19 cellular contexts compared by ENCODE assay signal in genomic region chr7:134359787-134360432, GRCh38.
"Had no signal": no experiment of that assay in that cellular context is flagged by ENCODE, and none has a peak within 500 bp of the region (broad histone marks: within the 10 kb centered on the region; RNA-seq: fewer than 3 reads in every experiment).

No MANE protein-coding gene starts in this region.

- H2AFZ ChIP-seq: hepatocyte had no signal

- DNase-seq: colonic mucosa; dermis blood vessel endothelial cell; foreskin melanocyte; head of caudate nucleus; kidney; left cardiac atrium; mammary epithelial cell; mucosa of descending colon; naive thymus-derived CD8-positive, alpha-beta T cell; stimulated activated CD4-positive, alpha-beta T cell treated with anti-CD3 and anti-CD28 coated beads, Interleukin-4, amount 100 ng/mL, for 1 hour; stimulated activated CD8-positive, alpha-beta memory T cell treated with anti-CD3 and anti-CD28 coated beads, Interleukin-4, amount 100 ng/mL, for 48 hours; stimulated activated naive CD8-positive, alpha-beta T cell treated with anti-CD3 and anti-CD28 coated beads, Interleukin-15, Interleukin-2, amounts not matched to agents 100 U/mL and 50 U/mL, for 24 hours; thyroid gland had no signal

- H3K9me3 ChIP-seq: colonic mucosa, mucosa of descending colon, right atrium auricular region, suprapubic skin, thyroid gland had no signal

- H3K4me1 ChIP-seq: colonic mucosa, right atrium auricular region, suprapubic skin, thyroid gland had no signal

- ATAC-seq: left cardiac atrium; mucosa of descending colon; naive thymus-derived CD8-positive, alpha-beta T cell; stimulated activated effector memory CD8-positive, alpha-beta T cell treated with anti-CD3 and anti-CD28 coated beads, Interleukin-12 subunit alpha, Interleukin-12 subunit beta, amount 100 ng/mL, for 72 hours; stimulated activated naive CD8-positive, alpha-beta T cell treated with anti-CD3 and anti-CD28 coated beads, Interleukin-15, Interleukin-2, amounts not matched to agents 100 U/mL and 50 U/mL, for 24 hours had no signal

- H3K27ac Mint-ChIP-seq: stimulated activated effector memory CD8-positive, alpha-beta T cell treated with anti-CD3 and anti-CD28 coated beads, Interleukin-12 subunit alpha, Interleukin-12 subunit beta, amount 100 ng/mL, for 72 hours; type B pancreatic cell had no signal

- H3K4me3 Mint-ChIP-seq: naive thymus-derived CD8-positive, alpha-beta T cell; stimulated activated effector memory CD8-positive, alpha-beta T cell treated with anti-CD3 and anti-CD28 coated beads, Interleukin-12 subunit alpha, Interleukin-12 subunit beta, amount 100 ng/mL, for 72 hours; type B pancreatic cell had no signal

- H3K27ac ChIP-seq: colonic mucosa, hepatocyte, right atrium auricular region, suprapubic skin, thyroid gland had no signal

- H3K4me1 Mint-ChIP-seq: naive thymus-derived CD8-positive, alpha-beta T cell; stimulated activated effector memory CD8-positive, alpha-beta T cell treated with anti-CD3 and anti-CD28 coated beads, Interleukin-12 subunit alpha, Interleukin-12 subunit beta, amount 100 ng/mL, for 72 hours had no signal

- H3K4me3 ChIP-seq: colonic mucosa, hepatocyte, mucosa of descending colon, right atrium auricular region, suprapubic skin, thyroid gland had no signal

- H3K9me3 Mint-ChIP-seq: naive thymus-derived CD8-positive, alpha-beta T cell; stimulated activated effector memory CD8-positive, alpha-beta T cell treated with anti-CD3 and anti-CD28 coated beads, Interleukin-12 subunit alpha, Interleukin-12 subunit beta, amount 100 ng/mL, for 72 hours; type B pancreatic cell had no signal

- FAIRE-seq: kidney, urothelium cell line had no signal

- H3K27me3 ChIP-seq: colonic mucosa, hepatocyte, right atrium auricular region, thyroid gland had no signal

- H3K4me2 ChIP-seq: hepatocyte had no signal

- H3K36me3 Mint-ChIP-seq: naive thymus-derived CD8-positive, alpha-beta T cell; stimulated activated effector memory CD8-positive, alpha-beta T cell treated with anti-CD3 and anti-CD28 coated beads, Interleukin-12 subunit alpha, Interleukin-12 subunit beta, amount 100 ng/mL, for 72 hours; type B pancreatic cell had no signal

- H3K36me3 ChIP-seq: colonic mucosa, right atrium auricular region, suprapubic skin, thyroid gland had no signal

- H3K79me2 ChIP-seq: hepatocyte had no signal
